ENCODE assay signal across 8 cellular contexts in the genomic region with DNA sequence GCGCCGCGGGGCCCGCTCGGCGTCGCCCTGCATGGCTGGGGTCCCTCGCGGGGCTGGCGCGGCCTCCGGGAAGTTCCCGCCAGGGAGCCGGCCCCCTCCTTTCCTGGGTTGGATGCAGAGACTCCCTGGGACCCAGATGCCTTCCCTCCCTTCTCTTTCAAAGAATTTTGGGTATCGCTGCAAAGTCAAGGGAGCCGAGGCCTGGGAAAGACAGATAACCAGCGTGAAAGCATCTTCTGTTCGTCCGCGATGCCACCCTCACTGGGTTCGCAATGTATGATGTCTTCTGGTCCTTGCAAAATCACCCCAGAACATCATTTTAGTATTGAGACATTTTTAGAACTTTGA. TPM values are rescaled to one million over a fixed set of nuclear protein-coding genes. Genes with fewer than 3 reads are reported as not detected.
DNase-seq lines count a peak whose midpoint lies in the region; TF ChIP-seq lines count a peak whose summit lies in the region.

No MANE protein-coding gene starts in this region.

- peaks cover 20% of the 10 kb centered on the region for H3K27me3 ChIP-seq in left ventricle myocardium inferior (ENCODE audit: low read depth)
- H3K27me3 ChIP-seq in spleen (replicated peaks in 1 of 7) = peaks cover 0 to 28% (median 0%) of the 10 kb centered on the region in 7 donors

- WGBS in spleen, 5 donors = 4 to 26% (median 7%) methylated on average over 7 to 21 of the region's 21 CpGs

- DNase-seq in NOMO-1 treated with DMSO at 0.1 percent for 48 hours (lab: John Stamatoyannopoulos, UW; ENCODE audit: unreplicated experiment) (peak; percentile 21), NOMO-1 treated with dmso at 0.1 percent for 144 hours (lab: John Stamatoyannopoulos, UW; ENCODE audit: unreplicated experiment) (no peak), RPMI7951 (ENCODE audit: low read depth) (peak; percentile 26), left ventricle myocardium inferior (no peak), spleen (no peak), kidney glomerular epithelial cell (lab: John Stamatoyannopoulos, UW) (no peak), SW480 (ENCODE audit: low spot score) (no peak), NCI-H2171 treated with DMSO at 0.1 percent for 48 hours (lab: John Stamatoyannopoulos, UW) (no peak)

- peak overlapping the region; percentile 96 for H3K27ac ChIP-seq in left ventricle myocardium inferior (replicated peaks)
- H3K27ac ChIP-seq in spleen = peak overlapping the region; percentile 88 to 99 (median 94)

- peaks cover 28% of the 10 kb centered on the region for H3K4me1 ChIP-seq in left ventricle myocardium inferior
- H3K4me1 ChIP-seq in spleen = peaks cover 6 to 75% (median 36%) of the 10 kb centered on the region in 6 donors

- TF ChIP-seq CTCF in left ventricle myocardium inferior (IDR thresholded peaks at IDR 0.05; ENCODE audit: borderline replicate concordance) (no peak), spleen (IDR thresholded peaks at IDR 0.05 in 8 of 11, conservative IDR thresholded peaks at IDR 0.05 in 3 of 11) (no peak)

- H3K36me3 ChIP-seq in left ventricle myocardium inferior = no peaks in the 10 kb centered on the region
- peaks cover 0 to 6% (median 0%) of the 10 kb centered on the region in 6 donors for H3K36me3 ChIP-seq in spleen

- peak overlapping the region; percentile 71 for H3K4me3 ChIP-seq in left ventricle myocardium inferior
- peak overlapping the region; percentile 32 to 71 (median 52) for H3K4me3 ChIP-seq in spleen

- intact Hi-C loops in left ventricle myocardium inferior (cut with micrococcal nuclease) = no loop called here
- intact Hi-C loops in spleen (cut with DNase I; ENCODE audit: low total_unique reads) = no loop called here

- TF ChIP-seq POLR2A in spleen (IDR thresholded peaks at IDR 0.05) = no peak

- H3K9me3 ChIP-seq in left ventricle myocardium inferior (replicated peaks) = no peaks in the 10 kb centered on the region
- H3K9me3 ChIP-seq in spleen = no peaks in the 10 kb centered on the region

RNA-seq across cellular contexts. Expression of a gene that starts 0.4 kb away (rescaled TPM):
- total RNA-seq in RPMI7951 (2014; rRNA removed; shearing (Covaris generic)) = 3.5 and 4.8 TPM in 2 replicates
- 4.8 TPM for total RNA-seq in left ventricle myocardium inferior
- total RNA-seq in spleen = 100 to 1,000 TPM in 2 of 7 donors, 10 to 100 TPM in 5; 39.0 to 157 (median 79.6) TPM
- 1 to 10 TPM; 4.4 to 9.4 (median 5.7) TPM for polyA plus RNA-seq in spleen

RNA-seq across cellular contexts. Expression of a gene that starts 19.7 kb away (rescaled TPM):
- 127 and 135 TPM in 2 replicates for total RNA-seq in RPMI7951 (2014; rRNA removed; shearing (Covaris generic))
- total RNA-seq in left ventricle myocardium inferior (74.5 TPM), spleen (100 to 1,000 TPM; 114 to 257 (median 134) TPM)
- 100 to 1,000 TPM in 2 of 3 donors, 10 to 100 TPM in 1; 93.4 to 132 (median 125) TPM for polyA plus RNA-seq in spleen

RNA-seq across cellular contexts. Expression of a gene that starts 58.9 kb away (rescaled TPM):
- total RNA-seq in RPMI7951 (2014; rRNA removed; shearing (Covaris generic)) = 5.9 and 9.7 TPM in 2 replicates
- 22.1 TPM for total RNA-seq in left ventricle myocardium inferior
- 10 to 100 TPM in 4 of 7 donors, 1 to 10 TPM in 3; 6.5 to 21.7 (median 16.9) TPM for total RNA-seq in spleen
- polyA plus RNA-seq in spleen = 10 to 100 TPM; 13.9 to 21.1 (median 19.1) TPM

Comparison
In these comparisons a context has a peak if more than half of its experiments do, and no peak if none do; other contexts are left out.
1. DNase-seq: peak in NOMO-1 treated with DMSO at 0.1 percent for 48 hours (single experiment) and RPMI7951 (single experiment); none in NOMO-1 treated with dmso at 0.1 percent for 144 hours (single experiment), left ventricle myocardium inferior (single experiment), spleen (single experiment), kidney glomerular epithelial cell (single experiment), SW480 (single experiment) and NCI-H2171 treated with DMSO at 0.1 percent for 48 hours (single experiment).